ENCODE assay signal across 8 cellular contexts in the genomic region with DNA sequence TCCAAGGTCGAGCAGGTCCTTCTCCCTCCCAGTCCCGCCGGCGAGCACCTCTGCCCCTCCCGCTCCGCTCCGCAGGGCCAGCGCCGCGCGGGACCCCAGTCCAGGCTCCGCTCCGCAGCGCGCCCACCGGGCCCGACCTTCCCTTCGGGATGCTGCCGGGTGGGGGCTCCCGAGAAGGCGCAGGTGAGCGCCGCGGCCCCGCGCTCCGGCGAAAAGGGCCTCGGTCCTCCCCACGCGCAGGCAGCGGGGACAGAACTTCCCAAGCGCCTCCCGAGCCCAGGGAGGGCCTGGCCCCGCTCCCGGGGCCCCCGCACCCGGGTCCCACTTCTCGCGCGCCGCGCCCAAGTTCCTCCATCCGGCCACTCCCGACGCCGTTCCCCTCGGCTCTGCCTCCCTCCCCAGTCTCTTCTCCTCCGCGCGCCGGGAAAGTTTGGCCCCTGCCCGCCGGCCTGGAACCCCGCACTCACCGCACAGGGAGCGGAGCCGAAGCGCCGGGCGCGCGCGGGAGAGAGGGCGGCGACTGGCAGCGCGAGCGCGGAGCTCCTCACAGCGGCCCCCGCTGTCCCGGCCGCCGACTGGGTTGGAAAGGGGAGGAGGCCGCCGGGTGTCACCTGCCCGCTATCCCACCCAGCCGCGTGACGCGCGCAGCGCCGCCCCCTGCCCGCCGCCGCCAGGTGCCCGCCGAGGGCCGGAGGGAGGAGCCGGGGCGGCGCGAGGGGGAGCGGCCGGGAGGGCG. TPM values are rescaled to one million over a fixed set of nuclear protein-coding genes. Genes with fewer than 3 reads are reported as not detected.
A peak's percentile ranks its signal among the peaks of the same experiment; 100 is the strongest.
DNase-seq lines count a peak whose midpoint lies in the region; ATAC-seq lines count a peak whose summit lies in the region.

A gene (minus strand): TSS at position 577 of the 736 bp plus-strand sequence. CDS start 56,872 bp downstream, outside the sequence.

- no peaks in the 10 kb centered on the region for H3K36me3 ChIP-seq in HAP-1 (replicated peaks)

- in situ Hi-C loops in HAP-1 (cut with MboI; ENCODE audit: low sequenced_read_pairs): no loop called here

- intact Hi-C loops in left colon (cut with DNase I, micrococcal nuclease): no loop called here

- H3K27ac ChIP-seq in caudate nucleus (ENCODE audit: low read depth, low read length): peak within 1 kb of the TSS; percentile 52

- DNase-seq in NCI-H1417 (lab: John Stamatoyannopoulos, UW): peak; percentile 84 to 92 (median 85)
- DNase-seq in NCI-H1417 treated with DMSO at 0.1 percent for 48 hours (lab: John Stamatoyannopoulos, UW): no peak
- DNase-seq in HAP-1 (ENCODE audit: low spot score in 2 of 2): peak; percentile 78 to 92
- peak; percentile 49 for DNase-seq in M059J (ENCODE audit: low read depth)
- DNase-seq in SKM-1 treated with dmso at 0.1 percent for 144 hours (lab: John Stamatoyannopoulos, UW; ENCODE audit: unreplicated experiment): peak; percentile 68
- peak in 57 of 61 donors; percentile 18 to 90 (median 68) for DNase-seq in caudate nucleus (lab: John Stamatoyannopoulos, UW)
- DNase-seq in left colon: peak; percentile 87
- peak; percentile 28 to 69 for DNase-seq in stimulated activated CD4-positive, alpha-beta T cell treated with anti-CD3 and anti-CD28 coated beads, Interleukin-2, amount 100 ng/mL, for 24 hours

- H3K27me3 ChIP-seq in HAP-1 (ENCODE audit: low read depth): no peaks in the 10 kb centered on the region

- peak within 1 kb of the TSS; percentile 78 for H3K4me3 ChIP-seq in HAP-1

- no peaks in the 10 kb centered on the region for H3K4me1 ChIP-seq in HAP-1

- peak; percentile 97 for ATAC-seq in left colon

- no peaks in the 10 kb centered on the region for H3K9me3 ChIP-seq in HAP-1

RNA-seq across cellular contexts. Expression of the gene that starts here (rescaled TPM):
- total RNA-seq in M059J (2014; rRNA removed; shearing (Covaris generic)): 7.1 and 8.0 TPM in 2 replicates
- total RNA-seq in left colon: 10 to 100 TPM; 30.0 to 30.5 TPM
